In genomic region chr7:121053219-121053618, GRCh38 we compare ENCODE assay signal across 27 cellular contexts.
"Had no signal": no experiment of that assay in that cellular context is flagged by ENCODE, and none has a peak within 500 bp of the region (broad histone marks: within the 10 kb centered on the region; RNA-seq: fewer than 3 reads in every experiment).

No MANE protein-coding gene starts in this region.

- ATAC-seq: effector memory CD8-positive, alpha-beta T cell; esophagus mucosa; foreskin keratinocyte; gastroesophageal sphincter; heart left ventricle; heart right ventricle had no signal

- H3K36me3 ChIP-seq: colonic mucosa, esophagus squamous epithelium had no signal

- H3K27me3 ChIP-seq: colonic mucosa, dorsolateral prefrontal cortex, esophagus muscularis mucosa, esophagus squamous epithelium, foreskin keratinocyte, gastroesophageal sphincter, heart left ventricle, heart right ventricle had no signal

- H3K4me3 Mint-ChIP-seq: dendritic cell treated with granulocyte-macrophage colony-stimulating factor and Interleukin-4, amounts not matched to agents 40 ng/mL and 50 ng/mL, for 4 days; effector memory CD8-positive, alpha-beta T cell; endodermal cell had no signal

- DNase-seq: colonic mucosa; cortex of kidney; dermis blood vessel endothelial cell; dorsolateral prefrontal cortex; effector CD4-positive, alpha-beta T cell; effector CD8-positive, alpha-beta T cell; effector memory CD4-positive, alpha-beta T cell; effector memory CD8-positive, alpha-beta T cell; endodermal cell; erythroblast; esophagus squamous epithelium; foreskin fibroblast; foreskin keratinocyte; foreskin melanocyte; glutamatergic neuron; head of caudate nucleus; heart left ventricle; heart right ventricle had no signal

- H3K27ac ChIP-seq: colonic mucosa, coronary artery, dorsolateral prefrontal cortex, epithelial cell of prostate, esophagus muscularis mucosa, esophagus squamous epithelium, foreskin keratinocyte, gastroesophageal sphincter, heart left ventricle, heart right ventricle had no signal

- H3K4me3 ChIP-seq: colonic mucosa, coronary artery, dorsolateral prefrontal cortex, esophagus muscularis mucosa, esophagus squamous epithelium, gastroesophageal sphincter, heart left ventricle, heart right ventricle had no signal

- H3K9me3 Mint-ChIP-seq: effector memory CD8-positive, alpha-beta T cell; endodermal cell had no signal

- H3K27ac Mint-ChIP-seq: dendritic cell treated with granulocyte-macrophage colony-stimulating factor and Interleukin-4, amounts not matched to agents 40 ng/mL and 50 ng/mL, for 4 days; effector memory CD8-positive, alpha-beta T cell; endodermal cell had no signal

- H3K4me1 ChIP-seq: colonic mucosa, foreskin keratinocyte, gastroesophageal sphincter had no signal

- H3K27me3 Mint-ChIP-seq: dendritic cell treated with granulocyte-macrophage colony-stimulating factor and Interleukin-4, amounts not matched to agents 40 ng/mL and 50 ng/mL, for 4 days had no signal

- FAIRE-seq: colon, endothelial cell of umbilical vein, frontal cortex had no signal

- H3K9me3 ChIP-seq: colonic mucosa, esophagus muscularis mucosa, esophagus squamous epithelium, gastroesophageal sphincter, heart left ventricle, heart right ventricle had no signal
